In the genomic region with DNA sequence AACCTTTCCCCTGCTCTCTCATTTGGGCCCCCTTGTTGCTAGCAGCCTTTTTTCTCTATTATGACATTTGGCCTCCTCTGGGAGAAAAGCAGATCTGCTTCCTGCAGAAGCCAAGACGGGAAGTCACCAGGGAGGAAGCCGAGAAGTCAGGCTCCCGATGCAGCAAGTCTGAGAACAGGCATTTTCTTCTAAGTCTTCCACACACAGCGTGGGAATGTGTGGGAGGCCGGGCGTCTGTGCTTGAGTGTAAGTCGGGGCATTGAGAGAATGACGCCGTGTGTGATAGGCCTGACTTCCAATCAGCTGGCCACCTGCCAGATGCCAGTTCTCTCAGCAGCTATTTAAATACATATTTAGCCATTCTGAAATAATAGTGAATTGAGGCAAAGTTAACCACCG, we compare ENCODE assay signal across 13 cellular contexts.
A peak's percentile ranks its signal among the peaks of the same experiment; 100 is the strongest.
DNase-seq lines count a peak whose midpoint lies in the region; ATAC-seq and TF ChIP-seq lines count a peak whose summit lies in the region.
"Had no signal": no experiment of that assay in that cellular context is flagged by ENCODE, and none has a peak within 500 bp of the region (broad histone marks: within the 10 kb centered on the region; RNA-seq: fewer than 3 reads in every experiment).

No MANE protein-coding gene starts in this region.

- H3K36me3 ChIP-seq in lung (ENCODE audit: control insufficient read depth in 2 of 2, insufficient read depth in 2 of 2, low read length in 2 of 2) (no peaks in the 10 kb centered on the region), smooth muscle cell (ENCODE audit: low read depth) (no peaks in the 10 kb centered on the region)

- POLR2A ChIA-PET in HEK293T (lab: Yijun Ruan, JAX), result no interaction called here

- no peaks in the 10 kb centered on the region for H3K79me2 ChIP-seq in smooth muscle cell (ENCODE audit: low read depth)

- no peak for TF ChIP-seq POLR2A in erythroblast (IDR thresholded peaks at IDR 0.05; ENCODE audit: low read length)

- 7 to 13% methylated on average over 10 of the region's 10 CpGs for WGBS in lung, 2 donors
- WGBS in smooth muscle cell (ENCODE audit: low lambda C conversion rate), result 51% methylated on average over 10 of the region's 10 CpGs

- CTCF ChIA-PET in HEK293T (lab: Yijun Ruan, JAX), result no interaction called here

- no peaks in the 10 kb centered on the region for H3K27me3 ChIP-seq in lung (ENCODE audit: control insufficient read depth, insufficient read depth)
- H3K27me3 ChIP-seq in smooth muscle cell (ENCODE audit: low read depth), result no peaks in the 10 kb centered on the region

- no peaks in the 10 kb centered on the region for H3F3A ChIP-seq in smooth muscle cell (ENCODE audit: low read depth)

- peak overlapping the region; percentile 65 for H2AFZ ChIP-seq in smooth muscle cell (ENCODE audit: low read depth)

- H3K4me1 ChIP-seq in lung (ENCODE audit: control insufficient read depth in 2 of 2, insufficient read depth in 2 of 2, low read length in 2 of 2), result peaks cover 5 to 8% of the 10 kb centered on the region in 2 donors
- peaks cover 6% of the 10 kb centered on the region for H3K4me1 ChIP-seq in smooth muscle cell (ENCODE audit: low read depth)
- H3K4me1 ChIP-seq: Caco-2 had no signal

- H3K27ac ChIP-seq in lung (ENCODE audit: low read depth in 1 of 2, low read length in 1 of 2) (peak overlapping the region; percentile 0 to 13), smooth muscle cell (ENCODE audit: low read depth) (peak overlapping the region; percentile 65)

- no peak for TF ChIP-seq CTCF in lung (IDR thresholded peaks at IDR 0.05; ENCODE audit: control extremely low read depth, extremely low read depth)
- TF ChIP-seq CTCF in smooth muscle cell (IDR thresholded peaks at IDR 0.05; ENCODE audit: borderline replicate concordance, insufficient read depth, poor library complexity, severe bottlenecking), result no peak

- DNase-seq in RPMI7951 (ENCODE audit: low read depth) (peak; percentile 21), erythroblast (lab: John Stamatoyannopoulos, UW) (peak; percentile 20 to 23), lung (ENCODE audit: low spot score) (peak; percentile 30), smooth muscle cell (lab: John Stamatoyannopoulos, UW; ENCODE audit: unreplicated experiment) (no peak), HEK293T (ENCODE audit: extremely low spot score) (no peak), T-helper 9 cell (no peak), mesenteric fat pad (ENCODE audit: low spot score) (no peak), retina (no peak)
- DNase-seq: activated T-cell treated with anti-CD3 and anti-CD28 coated beads, Interleukin-2, amount 50 U/mL, for 1 hour; Caco-2; NCI-H446 treated with DMSO at 0.1 percent for 48 hours; T-helper 17 cell had no signal

- no peak for ATAC-seq in lung (ENCODE audit: insufficient read depth, low FRiP score)
- ATAC-seq: mucosa of descending colon, T-helper 17 cell had no signal

- peak overlapping the region; percentile 28 for H3K9ac ChIP-seq in smooth muscle cell (ENCODE audit: low read depth)

- peak overlapping the region; percentile 74 for H3K4me2 ChIP-seq in smooth muscle cell

- H3K9me3 ChIP-seq in lung (ENCODE audit: control insufficient read depth in 2 of 2, insufficient read depth in 1 of 2, low read length in 1 of 2) (no peaks in the 10 kb centered on the region), smooth muscle cell (replicated peaks; ENCODE audit: low read depth) (no peaks in the 10 kb centered on the region)
- H3K9me3 ChIP-seq: Caco-2, mucosa of descending colon had no signal

- H3K4me3 ChIP-seq in lung (no peak overlapping the region), smooth muscle cell (no peak overlapping the region)
- H3K4me3 ChIP-seq: mucosa of descending colon had no signal

- no peaks in the 10 kb centered on the region for H4K20me1 ChIP-seq in smooth muscle cell (ENCODE audit: low read depth)

TF ChIP-seq in HEK293T, 16 proteins besides CTCF, POLR2A, EP300 and RAD21:
- TF ChIP-seq ARNT (IDR thresholded peaks at IDR 0.05), result no peak
- TF ChIP-seq CTBP1 (IDR thresholded peaks at IDR 0.05; ENCODE audit: borderline replicate concordance), result no peak
- TF ChIP-seq, protein P1, sequence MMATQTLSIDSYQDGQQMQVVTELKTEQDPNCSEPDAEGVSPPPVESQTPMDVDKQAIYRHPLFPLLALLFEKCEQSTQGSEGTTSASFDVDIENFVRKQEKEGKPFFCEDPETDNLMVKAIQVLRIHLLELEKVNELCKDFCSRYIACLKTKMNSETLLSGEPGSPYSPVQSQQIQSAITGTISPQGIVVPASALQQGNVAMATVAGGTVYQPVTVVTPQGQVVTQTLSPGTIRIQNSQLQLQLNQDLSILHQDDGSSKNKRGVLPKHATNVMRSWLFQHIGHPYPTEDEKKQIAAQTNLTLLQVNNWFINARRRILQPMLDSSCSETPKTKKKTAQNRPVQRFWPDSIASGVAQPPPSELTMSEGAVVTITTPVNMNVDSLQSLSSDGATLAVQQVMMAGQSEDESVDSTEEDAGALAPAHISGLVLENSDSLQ (IDR thresholded peaks at IDR 0.05), result no peak
- no peak for TF ChIP-seq L3MBTL2 (conservative IDR thresholded peaks at IDR 0.05)
- no peak for TF ChIP-seq NFRKB (IDR thresholded peaks at IDR 0.05)
- no peak for TF ChIP-seq BHLHE40 (IDR thresholded peaks at IDR 0.05; ENCODE audit: borderline replicate concordance)
- TF ChIP-seq HDGF (IDR thresholded peaks at IDR 0.05; ENCODE audit: borderline replicate concordance), result no peak

Comparison
In these comparisons a context has a peak if more than half of its experiments do, and no peak if none do; other contexts are left out.
1. DNase-seq: peak in RPMI7951 (single experiment), erythroblast (2 of 2) and lung (single experiment); none in smooth muscle cell (single experiment), HEK293T (single experiment), T-helper 9 cell (single experiment), mesenteric fat pad (single experiment) and retina (single experiment).